7 cellular contexts compared by ENCODE assay signal in the genomic region with DNA sequence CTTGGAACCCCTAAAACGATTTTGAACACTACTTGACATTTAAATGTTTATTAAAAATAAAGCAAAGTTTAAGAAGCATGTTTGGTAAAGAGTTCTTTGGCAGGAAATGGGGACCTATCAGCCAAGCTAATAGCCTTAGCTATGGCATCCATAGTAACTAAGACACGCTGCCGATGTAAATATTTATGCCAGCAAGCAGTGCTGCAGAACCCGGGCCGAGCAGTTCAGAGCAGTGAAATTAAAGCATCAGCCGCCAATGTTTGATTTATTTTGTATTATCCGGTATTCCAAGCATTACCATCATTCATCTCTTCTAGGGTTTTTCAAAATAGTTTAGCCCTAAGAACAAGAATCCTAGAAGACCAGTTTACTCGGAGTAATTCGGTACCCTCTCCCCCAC.
DNase-seq lines count a peak whose midpoint lies in the region; ATAC-seq and TF ChIP-seq lines count a peak whose summit lies in the region.

No MANE protein-coding gene starts in this region.

- peak; percentile 94 for ATAC-seq in IMR-90 (ENCODE audit: low read depth)
- ATAC-seq in stimulated activated naive B cell treated with anti-CD40 and anti-IgM and Interleukin-4, amounts not matched to agents 10 μg/mL and 1 μg/mL and 100 μg/mL, for 72 hours (replicated peaks) = no peak

- H3K9me3 ChIP-seq in IMR-90 (ENCODE audit: control insufficient read depth, insufficient read depth, low read length) (no peaks in the 10 kb centered on the region), fibroblast of lung (ENCODE audit: control insufficient read depth, insufficient read depth, low read depth, low read length) (no peaks in the 10 kb centered on the region)

- H4K20me1 ChIP-seq in IMR-90 (ENCODE audit: insufficient read depth, low read length) (peaks cover 74% of the 10 kb centered on the region), fibroblast of lung (ENCODE audit: control insufficient read depth, extremely low read depth, insufficient read depth, low read length) (peaks cover 1% of the 10 kb centered on the region)

- no peak overlapping the region for H2BK15ac ChIP-seq in IMR-90 (ENCODE audit: low read depth, low read length)

- POLR2A ChIA-PET in IMR-90 (lab: Charles Lee; ENCODE audit: unreplicated experiment) = no interaction called here

- no peak overlapping the region for H2AK5ac ChIP-seq in IMR-90 (ENCODE audit: low read depth, low read length)

- H2BK20ac ChIP-seq in IMR-90 (ENCODE audit: low read depth, low read length) = no peak overlapping the region

- H3K9me1 ChIP-seq in IMR-90 (ENCODE audit: insufficient read depth, low read length) = peaks cover 21% of the 10 kb centered on the region

- H3K79me1 ChIP-seq in IMR-90 (ENCODE audit: low read depth in 1 of 2, low read length in 2 of 2) = peaks cover 46 to 66% of the 10 kb centered on the region in 2 experiments

- no peaks in the 10 kb centered on the region for H3K27me3 Mint-ChIP-seq in stimulated activated naive B cell treated with anti-CD40 and anti-IgM and Interleukin-4, amounts not matched to agents 10 μg/mL and 1 μg/mL and 100 μg/mL, for 72 hours

- no peak overlapping the region for H3K4ac ChIP-seq in IMR-90 (ENCODE audit: low read depth, low read length)

- DNase-seq in IMR-90 = peak; percentile 52
- peak in 3 of 5 experiments; percentile 30 to 74 (median 54) for DNase-seq in T-helper 2 cell
- DNase-seq in fibroblast of lung (ENCODE audit: low read depth in 2 of 2) = peak in 1 of 2 donors; percentile 73
- no peak for DNase-seq in stimulated activated naive B cell treated with anti-CD40 and anti-IgM and Interleukin-4, amounts not matched to agents 10 μg/mL and 1 μg/mL and 100 μg/mL, for 72 hours
- DNase-seq in stimulated activated CD4-positive, alpha-beta T cell treated with anti-CD3 and anti-CD28 coated beads, Interleukin-4, amount 100 ng/mL, for 24 hours = no peak
- no peak for DNase-seq in DMS153 treated with DMSO at 0.1 percent for 48 hours (lab: John Stamatoyannopoulos, UW; ENCODE audit: unreplicated experiment)
- no peak for DNase-seq in KG1 (lab: John Stamatoyannopoulos, UW)

- H3K9ac ChIP-seq in IMR-90 (ENCODE audit: low read depth, low read length) = no peak overlapping the region
- H3K9ac ChIP-seq in fibroblast of lung (ENCODE audit: insufficient read depth, low read length) = no peak overlapping the region

- H3K4me1 ChIP-seq in IMR-90 (ENCODE audit: control insufficient read depth, insufficient read depth, low read length) = peaks cover 16% of the 10 kb centered on the region
- peaks cover 12% of the 10 kb centered on the region for H3K4me1 ChIP-seq in fibroblast of lung (ENCODE audit: control insufficient read depth, extremely low read depth, insufficient read depth, low read length)

- peak overlapping the region; percentile 38 for H3K4me2 ChIP-seq in IMR-90 (ENCODE audit: low read depth, low read length)
- H3K4me2 ChIP-seq in fibroblast of lung (ENCODE audit: extremely low read depth, insufficient read depth, low read length) = peak overlapping the region; percentile 58

- H3K23ac ChIP-seq in IMR-90 (ENCODE audit: low read depth, low read length) = no peak overlapping the region

- H3K27me3 ChIP-seq in IMR-90 (ENCODE audit: control insufficient read depth, insufficient read depth, low read length) (no peaks in the 10 kb centered on the region), fibroblast of lung (ENCODE audit: control insufficient read depth, insufficient read depth, low read length) (no peaks in the 10 kb centered on the region)

- intact Hi-C loops in IMR-90 (cut with micrococcal nuclease) = no loop called here

- peaks cover 79% of the 10 kb centered on the region for H3K79me2 ChIP-seq in fibroblast of lung (ENCODE audit: control insufficient read depth, insufficient read depth, low read length)

- no peak overlapping the region for H2BK5ac ChIP-seq in IMR-90 (ENCODE audit: low read depth, low read length, poor library complexity, severe bottlenecking)

- H3K4me3 ChIP-seq in IMR-90 (ENCODE audit: insufficient read depth, low read depth, low read length) = no peak overlapping the region
- peak overlapping the region in 3 of 4 experiments; percentile 0 to 41 (median 25) for H3K4me3 ChIP-seq in fibroblast of lung (replicated peaks in 1 of 4; ENCODE audit: control extremely low read depth in 1 of 4, insufficient read depth in 1 of 4, low read depth in 3 of 4, low read length in 4 of 4)

- no peak overlapping the region for H2AK9ac ChIP-seq in IMR-90 (replicated peaks; ENCODE audit: low read depth, low read length, poor library complexity)

- WGBS in IMR-90 (ENCODE audit: extremely low coverage in 2 of 2, insufficient read length in 1 of 2), 2 experiments = no CpG with 5 or more reads among the region's 9 CpGs

- TF ChIP-seq CTCF in IMR-90 (conservative IDR thresholded peaks at IDR 0.05; ENCODE audit: low read depth, low read length) (no peak), fibroblast of lung (conservative IDR thresholded peaks at IDR 0.05 in 1 of 2, IDR thresholded peaks at IDR 0.05 in 1 of 2; ENCODE audit: low read depth in 1 of 2, low read length in 2 of 2) (no peak)

- no peak overlapping the region for H2BK120ac ChIP-seq in IMR-90 (ENCODE audit: low read depth, low read length)

- H3K36me3 ChIP-seq in IMR-90 (ENCODE audit: control insufficient read depth, insufficient read depth, low read length) (peaks cover 3% of the 10 kb centered on the region; the same call in 1 of the 2 replicates), fibroblast of lung (ENCODE audit: control insufficient read depth, insufficient read depth, low read length) (peaks cover 2% of the 10 kb centered on the region)

- H3K27ac Mint-ChIP-seq in stimulated activated naive B cell treated with anti-CD40 and anti-IgM and Interleukin-4, amounts not matched to agents 10 μg/mL and 1 μg/mL and 100 μg/mL, for 72 hours = peak overlapping the region; percentile 99

- no peak overlapping the region for H4K8ac ChIP-seq in IMR-90 (ENCODE audit: low read depth in 2 of 2, low read length in 2 of 2)

- in situ Hi-C loops in IMR-90 (cut with MboI; ENCODE audit: low sequenced_read_pairs) = no loop called here

- H3K14ac ChIP-seq in IMR-90 (replicated peaks; ENCODE audit: low read depth, low read length) = no peak overlapping the region

- H4K5ac ChIP-seq in IMR-90 (ENCODE audit: low read depth, low read length) = no peak overlapping the region

- H4K91ac ChIP-seq in IMR-90 (ENCODE audit: insufficient read depth, low read depth, low read length) = no peak overlapping the region

- dilution Hi-C loops in IMR-90 (cut with HindIII; ENCODE audit: low sequenced_read_pairs, unreplicated experiment) = no loop called here

- H2AFZ ChIP-seq in IMR-90 (replicated peaks; ENCODE audit: low read length, poor library complexity) (no peak overlapping the region), fibroblast of lung (ENCODE audit: low read length) (no peak overlapping the region)

- H3K4me3 Mint-ChIP-seq in stimulated activated naive B cell treated with anti-CD40 and anti-IgM and Interleukin-4, amounts not matched to agents 10 μg/mL and 1 μg/mL and 100 μg/mL, for 72 hours = peak overlapping the region; percentile 47 to 73

- H3K36me3 Mint-ChIP-seq in stimulated activated naive B cell treated with anti-CD40 and anti-IgM and Interleukin-4, amounts not matched to agents 10 μg/mL and 1 μg/mL and 100 μg/mL, for 72 hours = peaks cover 35 to 47% of the 10 kb centered on the region in 2 donors

- H3K27ac ChIP-seq in IMR-90 (ENCODE audit: insufficient read depth, low read length) (no peak overlapping the region), fibroblast of lung (ENCODE audit: insufficient read depth, low read length) (peak overlapping the region; percentile 93)

- CTCF ChIA-PET in IMR-90 (lab: Yijun Ruan, JAX) = no interaction called here

- peaks cover 56 to 79% of the 10 kb centered on the region in 2 donors for H3K4me1 Mint-ChIP-seq in stimulated activated naive B cell treated with anti-CD40 and anti-IgM and Interleukin-4, amounts not matched to agents 10 μg/mL and 1 μg/mL and 100 μg/mL, for 72 hours

- no peak for TF ChIP-seq POLR2A in IMR-90 (IDR thresholded peaks at IDR 0.05; ENCODE audit: low read depth, low read length)

- no peak overlapping the region for H3K18ac ChIP-seq in IMR-90 (ENCODE audit: low read depth, low read length)

- no TSS peak for BruUV-seq in IMR-90 (replicated peaks; lab: Mats Ljungman, UMichigan)

- no peak overlapping the region for H3K56ac ChIP-seq in IMR-90 (ENCODE audit: extremely low read depth, insufficient read depth, low read length)

- no peak for TF ChIP-seq RAD21 in IMR-90 (IDR thresholded peaks at IDR 0.05; ENCODE audit: low read length)

- peaks cover 2 to 4% of the 10 kb centered on the region in 2 donors for H3K9me3 Mint-ChIP-seq in stimulated activated naive B cell treated with anti-CD40 and anti-IgM and Interleukin-4, amounts not matched to agents 10 μg/mL and 1 μg/mL and 100 μg/mL, for 72 hours

TF ChIP-seq in IMR-90, 13 proteins besides CTCF, POLR2A, EP300 and RAD21:
- TF ChIP-seq, protein P1, sequence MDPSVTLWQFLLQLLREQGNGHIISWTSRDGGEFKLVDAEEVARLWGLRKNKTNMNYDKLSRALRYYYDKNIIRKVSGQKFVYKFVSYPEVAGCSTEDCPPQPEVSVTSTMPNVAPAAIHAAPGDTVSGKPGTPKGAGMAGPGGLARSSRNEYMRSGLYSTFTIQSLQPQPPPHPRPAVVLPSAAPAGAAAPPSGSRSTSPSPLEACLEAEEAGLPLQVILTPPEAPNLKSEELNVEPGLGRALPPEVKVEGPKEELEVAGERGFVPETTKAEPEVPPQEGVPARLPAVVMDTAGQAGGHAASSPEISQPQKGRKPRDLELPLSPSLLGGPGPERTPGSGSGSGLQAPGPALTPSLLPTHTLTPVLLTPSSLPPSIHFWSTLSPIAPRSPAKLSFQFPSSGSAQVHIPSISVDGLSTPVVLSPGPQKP (IDR thresholded peaks at IDR 0.05; ENCODE audit: borderline replicate concordance, low read depth, low read length) = no peak
- no peak for TF ChIP-seq MAFK (IDR thresholded peaks at IDR 0.05; ENCODE audit: low read depth, low read length)
- TF ChIP-seq SMC3 (IDR thresholded peaks at IDR 0.05; ENCODE audit: low read depth, low read length) = no peak
- no peak for TF ChIP-seq CEBPB (IDR thresholded peaks at IDR 0.05; ENCODE audit: low read depth, low read length)
- no peak for TF ChIP-seq CHD1 (IDR thresholded peaks at IDR 0.05; ENCODE audit: low read depth, low read length)
TF ChIP-seq in IMR-90: peak in this region for 0.

Comparison
In these comparisons a context has a peak if more than half of its experiments do, and no peak if none do; other contexts are left out.
1. DNase-seq: peak in IMR-90 (single experiment) and T-helper 2 cell (3 of 5); none in stimulated activated naive B cell treated with anti-CD40 and anti-IgM and Interleukin-4, amounts not matched to agents 10 μg/mL and 1 μg/mL and 100 μg/mL, for 72 hours (single experiment), stimulated activated CD4-positive, alpha-beta T cell treated with anti-CD3 and anti-CD28 coated beads, Interleukin-4, amount 100 ng/mL, for 24 hours (single experiment), DMS153 treated with DMSO at 0.1 percent for 48 hours (single experiment) and KG1 (single experiment).